In the genomic region with DNA sequence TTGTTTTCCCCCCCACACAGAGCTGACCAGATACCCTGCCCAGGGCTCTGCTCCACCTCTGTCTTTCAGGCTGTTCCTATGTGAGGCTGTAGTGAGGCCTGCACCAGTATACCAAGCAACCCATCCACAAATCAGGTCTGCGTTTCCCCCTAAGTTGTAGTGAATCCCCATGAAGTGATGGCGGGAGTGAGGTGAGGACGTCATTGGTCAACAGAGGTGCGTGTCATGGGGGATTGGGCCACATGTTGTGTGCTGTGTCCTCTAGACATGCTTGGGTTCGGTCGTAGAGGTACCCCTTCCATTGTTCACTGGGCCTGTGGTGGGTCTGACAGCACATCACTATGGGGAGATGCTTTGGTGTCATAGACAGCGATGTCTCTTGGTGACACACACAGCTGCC, we compare ENCODE assay signal across 2 cellular contexts.
TF ChIP-seq lines count a peak whose summit lies in the region.

No MANE protein-coding gene starts in this region.

TF ChIP-seq in HepG2, 621 proteins besides CTCF, POLR2A, EP300 and RAD21:
- TF ChIP-seq CREB1 (IDR thresholded peaks at IDR 0.05) (0 out of 2 replicates have a peak, but pooled peaks have one; percentile 50), CREB1 (CRISPR knock-in tag; IDR thresholded peaks at IDR 0.05) (no peak), CBX5 (CRISPR knock-in tag; IDR thresholded peaks at IDR 0.05; ENCODE audit: borderline replicate concordance) (no peak)

TF ChIP-seq in HEK293T, 16 proteins besides CTCF, POLR2A, EP300 and RAD21:
- TF ChIP-seq FOXM1 (IDR thresholded peaks at IDR 0.05; ENCODE audit: borderline replicate concordance) (no peak), LEF1 (IDR thresholded peaks at IDR 0.05; ENCODE audit: borderline replicate concordance) (no peak), FOXA1 (IDR thresholded peaks at IDR 0.05) (no peak), PKNOX1 (IDR thresholded peaks at IDR 0.05) (no peak), HDGF (IDR thresholded peaks at IDR 0.05; ENCODE audit: borderline replicate concordance) (no peak), SP1 (IDR thresholded peaks at IDR 0.05) (no peak), TARDBP (IDR thresholded peaks at IDR 0.05) (no peak), NFRKB (IDR thresholded peaks at IDR 0.05) (no peak)
